In genomic region chr1:154568165-154568815, GRCh38 we compare ENCODE assay signal across 9 cellular contexts. TPM values are rescaled to one million over a fixed set of nuclear protein-coding genes. Genes with fewer than 3 reads are reported as not detected.
DNase-seq lines count a peak whose midpoint lies in the region; ATAC-seq lines count a peak whose summit lies in the region.
"Had no signal": no experiment of that assay in that cellular context is flagged by ENCODE, and none has a peak within 500 bp of the region (broad histone marks: within the 10 kb centered on the region; RNA-seq: fewer than 3 reads in every experiment).

No MANE protein-coding gene starts in this region.

- H3K36me3 Mint-ChIP-seq in activated T-cell treated with anti-CD3 and anti-CD28 coated beads, Interleukin-2, amount 50 U/mL, for 72 hours (ENCODE audit: insufficient read depth in 2 of 2) = no peaks in the 10 kb centered on the region
- H3K36me3 Mint-ChIP-seq in stimulated activated effector memory CD8-positive, alpha-beta T cell treated with anti-CD3 and anti-CD28 coated beads, Interleukin-12 subunit alpha, Interleukin-12 subunit beta, amount 100 ng/mL, for 72 hours = peaks cover 5% of the 10 kb centered on the region

- no peak for DNase-seq in activated T-cell treated with anti-CD3 and anti-CD28 coated beads, Interleukin-2, amount 50 U/mL, for 72 hours
- no peak for DNase-seq in activated T-cell treated with anti-CD3 and anti-CD28 coated beads, Interleukin-2, amount 50 U/mL, for 48 hours
- DNase-seq in T1000 (lab: John Stamatoyannopoulos, UW) = peak; percentile 7
- DNase-seq in stimulated activated effector memory CD8-positive, alpha-beta T cell treated with anti-CD3 and anti-CD28 coated beads, Interleukin-12 subunit alpha, Interleukin-12 subunit beta, amount 100 ng/mL, for 72 hours (ENCODE audit: low spot score in 2 of 2) = no peak
- no peak for DNase-seq in medulla oblongata (ENCODE audit: extremely low spot score)
- DNase-seq in posterior vena cava (ENCODE audit: low spot score) = no peak

- no peaks in the 10 kb centered on the region for H3K9me3 Mint-ChIP-seq in activated T-cell treated with anti-CD3 and anti-CD28 coated beads, Interleukin-2, amount 50 U/mL, for 72 hours
- H3K9me3 Mint-ChIP-seq in stimulated activated effector memory CD8-positive, alpha-beta T cell treated with anti-CD3 and anti-CD28 coated beads, Interleukin-12 subunit alpha, Interleukin-12 subunit beta, amount 100 ng/mL, for 72 hours = no peaks in the 10 kb centered on the region
- H3K9me3 Mint-ChIP-seq: activated naive CD4-positive, alpha-beta T cell treated with anti-CD3 and anti-CD28 coated beads, Interleukin-2, amount 50 U/mL, for 24 hours had no signal

- peaks cover 29% of the 10 kb centered on the region for H3K27me3 Mint-ChIP-seq in activated T-cell treated with anti-CD3 and anti-CD28 coated beads, Interleukin-2, amount 50 U/mL, for 72 hours (ENCODE audit: low read depth)

- intact Hi-C loops in posterior vena cava (cut with DNase I) = loop anchor here in 1 of 2 donors (10.0 kb wide), 1 partner anchor 317 kb away; no protein-coding TSS in a partner anchor

- peak overlapping the region; percentile 35 for H3K4me3 ChIP-seq in iPS-11a (ENCODE audit: low read depth, low read length)

- H3K4me3 Mint-ChIP-seq in activated T-cell treated with anti-CD3 and anti-CD28 coated beads, Interleukin-2, amount 50 U/mL, for 72 hours = peak overlapping the region; percentile 71 to 74
- H3K4me3 Mint-ChIP-seq in stimulated activated effector memory CD8-positive, alpha-beta T cell treated with anti-CD3 and anti-CD28 coated beads, Interleukin-12 subunit alpha, Interleukin-12 subunit beta, amount 100 ng/mL, for 72 hours = peak overlapping the region; percentile 38

- peaks cover 10% of the 10 kb centered on the region for H3K4me1 Mint-ChIP-seq in activated T-cell treated with anti-CD3 and anti-CD28 coated beads, Interleukin-2, amount 50 U/mL, for 72 hours (ENCODE audit: low read depth)
- peaks cover 19% of the 10 kb centered on the region for H3K4me1 Mint-ChIP-seq in stimulated activated effector memory CD8-positive, alpha-beta T cell treated with anti-CD3 and anti-CD28 coated beads, Interleukin-12 subunit alpha, Interleukin-12 subunit beta, amount 100 ng/mL, for 72 hours

- no peak for ATAC-seq in activated T-cell treated with anti-CD3 and anti-CD28 coated beads, Interleukin-2, amount 50 U/mL, for 72 hours (replicated peaks in 1 of 2)
- ATAC-seq in stimulated activated effector memory CD8-positive, alpha-beta T cell treated with anti-CD3 and anti-CD28 coated beads, Interleukin-12 subunit alpha, Interleukin-12 subunit beta, amount 100 ng/mL, for 72 hours = no peak
- ATAC-seq in HG02884 (IDR thresholded peaks at IDR 0.05; ENCODE audit: unreplicated experiment) = no peak

- no peak overlapping the region for H3K27ac Mint-ChIP-seq in activated T-cell treated with anti-CD3 and anti-CD28 coated beads, Interleukin-2, amount 50 U/mL, for 72 hours
- no peak overlapping the region for H3K27ac Mint-ChIP-seq in stimulated activated effector memory CD8-positive, alpha-beta T cell treated with anti-CD3 and anti-CD28 coated beads, Interleukin-12 subunit alpha, Interleukin-12 subunit beta, amount 100 ng/mL, for 72 hours
- H3K27ac Mint-ChIP-seq: activated naive CD4-positive, alpha-beta T cell treated with anti-CD3 and anti-CD28 coated beads, Interleukin-2, amount 50 U/mL, for 24 hours had no signal

RNA-seq across cellular contexts. Expression of gene CHRNB2, which starts 0.7 kb away (rescaled TPM):
- under 1 TPM in 1 of 2 donors, not detected in 1; 0.05 TPM for total RNA-seq in activated T-cell treated with anti-CD3 and anti-CD28 coated beads, Interleukin-2, amount 50 U/mL, for 72 hours
- not detected for total RNA-seq in posterior vena cava

RNA-seq across cellular contexts. Expression of gene UBE2Q1, which starts 9.8 kb away (rescaled TPM):
- total RNA-seq in activated T-cell treated with anti-CD3 and anti-CD28 coated beads, Interleukin-2, amount 50 U/mL, for 72 hours = 100 to 1,000 TPM in 1 of 2 donors, 10 to 100 TPM in 1; 99.6 to 102 TPM
- total RNA-seq in posterior vena cava = 10 to 100 TPM; 44.8 to 45.4 TPM

RNA-seq across cellular contexts. Expression of gene ADAR, which starts 39.7 kb away (rescaled TPM):
- 100 to 1,000 TPM; 257 to 305 TPM for total RNA-seq in activated T-cell treated with anti-CD3 and anti-CD28 coated beads, Interleukin-2, amount 50 U/mL, for 72 hours
- total RNA-seq in posterior vena cava = 100 to 1,000 TPM; 104 to 106 TPM
